ENCODE assay signal across 8 cellular contexts in the genomic region with DNA sequence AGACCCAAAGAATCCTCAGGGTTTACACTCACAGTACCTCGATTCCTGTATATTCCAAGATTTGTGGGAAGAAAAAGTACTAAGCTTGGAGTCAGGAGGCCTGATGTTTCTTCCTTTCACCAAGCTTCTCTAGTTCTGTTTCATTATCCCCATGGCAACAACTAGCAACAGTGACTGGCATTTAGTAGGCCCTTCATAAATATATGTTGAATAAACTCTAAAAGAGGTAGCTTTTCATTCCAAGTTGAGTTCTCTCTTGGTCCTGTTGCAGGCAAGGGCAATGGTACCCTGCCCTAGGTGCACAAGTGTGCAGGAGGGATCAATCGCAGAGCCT. TPM values are rescaled to one million over a fixed set of nuclear protein-coding genes. Genes with fewer than 3 reads are reported as not detected.
A peak's percentile ranks its signal among the peaks of the same experiment; 100 is the strongest.
DNase-seq lines count a peak whose midpoint lies in the region; ATAC-seq and TF ChIP-seq lines count a peak whose summit lies in the region.

No MANE protein-coding gene starts in this region.

- H3K27ac Mint-ChIP-seq in activated CD8-positive, alpha-beta memory T cell treated with anti-CD3 and anti-CD28 coated beads, Interleukin-2, amount 10 ng/mL, durations not matched to agents 7 days and 5 days: peak overlapping the region; percentile 95

- no peaks in the 10 kb centered on the region for H3K9me3 Mint-ChIP-seq in activated CD8-positive, alpha-beta memory T cell treated with anti-CD3 and anti-CD28 coated beads, Interleukin-2, amount 10 ng/mL, durations not matched to agents 7 days and 5 days (ENCODE audit: low read depth)

- H3K9me2 ChIP-seq in OCI-LY7 (ENCODE audit: insufficient read depth, low read length): no peaks in the 10 kb centered on the region

- DNase-seq in activated CD8-positive, alpha-beta memory T cell treated with anti-CD3 and anti-CD28 coated beads, Interleukin-2, amount 10 ng/mL, durations not matched to agents 7 days and 5 days: no peak
- no peak for DNase-seq in activated CD8-positive, alpha-beta memory T cell treated with anti-CD3 and anti-CD28 coated beads, Interleukin-2, amount 50 U/mL, for 48 hours
- DNase-seq in OCI-LY7 (ENCODE audit: low spot score) (no peak), dorsolateral prefrontal cortex (no peak)

- CTCF ChIA-PET in activated CD8-positive, alpha-beta memory T cell treated with anti-CD3 and anti-CD28 coated beads, Interleukin-2, amount 10 ng/mL, durations not matched to agents 7 days and 5 days (lab: Charles Lee): interaction anchor here (0.8 to 2.5 kb wide), 6 partner anchors 14 to 124 kb away, joined by 3 to 16 read pairs (median 6); partner anchors contain the start of genes ATP5MC1 and SNF8
- CTCF ChIA-PET in OCI-LY7 (lab: Charles Lee; ENCODE audit: unreplicated experiment): interaction anchor here (0.6 kb wide), 1 partner anchor 330 kb away, joined by 8 read pairs; no protein-coding TSS in a partner anchor

- ATAC-seq in activated CD8-positive, alpha-beta memory T cell treated with anti-CD3 and anti-CD28 coated beads, Interleukin-2, amount 10 ng/mL, durations not matched to agents 7 days and 5 days: no peak
- ATAC-seq in HG03095 (IDR thresholded peaks at IDR 0.05; ENCODE audit: unreplicated experiment): no peak
- no peak for ATAC-seq in GM21515 (IDR thresholded peaks at IDR 0.05; ENCODE audit: unreplicated experiment)
- ATAC-seq in GM18517 (IDR thresholded peaks at IDR 0.05; ENCODE audit: unreplicated experiment): no peak

- peak overlapping the region; percentile 99 for H3K4me3 ChIP-seq in OCI-LY7 (ENCODE audit: low read depth, low read length, poor library complexity, severe bottlenecking)
- H3K4me3 ChIP-seq in dorsolateral prefrontal cortex: peak overlapping the region; percentile 57 to 98 (median 81)
- peak overlapping the region; percentile 82 to 83 for H3K4me3 ChIP-seq in muscle layer of colon (ENCODE audit: low read depth in 1 of 2, low read length in 2 of 2)

- H3K27me3 ChIP-seq in dorsolateral prefrontal cortex: no peaks in the 10 kb centered on the region
- no peaks in the 10 kb centered on the region for H3K27me3 ChIP-seq in muscle layer of colon (ENCODE audit: control insufficient read depth in 1 of 2, insufficient read depth in 2 of 2, low read length in 2 of 2)

- intact Hi-C loops in OCI-LY7 (cut with micrococcal nuclease; ENCODE audit: unreplicated experiment): loop anchor here (1.0 to 2.0 kb wide), 2 partner anchors 15 to 91 kb away; partner anchors contain the start of gene ATP5MC1
- intact Hi-C loops in dorsolateral prefrontal cortex (cut with DNase I): loop anchor here (1.0 to 2.0 kb wide), 2 partner anchors 15 to 37 kb away; partner anchors contain the start of genes ATP5MC1 (in 2 of the 2) and SNF8 (in 1 of the 2)

- peaks cover 31% of the 10 kb centered on the region for H3K36me3 ChIP-seq in OCI-LY7 (ENCODE audit: insufficient read depth, low read length)
- peaks cover 22% of the 10 kb centered on the region for H3K36me3 ChIP-seq in muscle layer of colon (ENCODE audit: insufficient read depth, low read length)

- no peaks in the 10 kb centered on the region for H3K27me3 Mint-ChIP-seq in activated CD8-positive, alpha-beta memory T cell treated with anti-CD3 and anti-CD28 coated beads, Interleukin-2, amount 10 ng/mL, durations not matched to agents 7 days and 5 days

- peaks cover 28% of the 10 kb centered on the region for H3K36me3 Mint-ChIP-seq in activated CD8-positive, alpha-beta memory T cell treated with anti-CD3 and anti-CD28 coated beads, Interleukin-2, amount 10 ng/mL, durations not matched to agents 7 days and 5 days

- H3K79me2 ChIP-seq in OCI-LY7 (ENCODE audit: insufficient read depth, low read depth, low read length): peaks cover 49% of the 10 kb centered on the region

- peak overlapping the region; percentile 80 for H2AFZ ChIP-seq in OCI-LY7 (ENCODE audit: low read length)

- peaks cover 22% of the 10 kb centered on the region for H3K4me1 ChIP-seq in OCI-LY7 (ENCODE audit: insufficient read depth, low read length, poor library complexity, severe bottlenecking)
- H3K4me1 ChIP-seq in muscle layer of colon (ENCODE audit: insufficient read depth, low read length): peaks cover 34% of the 10 kb centered on the region

- peaks cover 42% of the 10 kb centered on the region for H3K4me1 Mint-ChIP-seq in activated CD8-positive, alpha-beta memory T cell treated with anti-CD3 and anti-CD28 coated beads, Interleukin-2, amount 10 ng/mL, durations not matched to agents 7 days and 5 days

- TF ChIP-seq CTCF in OCI-LY7 (conservative IDR thresholded peaks at IDR 0.05; ENCODE audit: low read length): no peak
- TF ChIP-seq CTCF in dorsolateral prefrontal cortex (IDR thresholded peaks at IDR 0.05 in 54 of 56, conservative IDR thresholded peaks at IDR 0.05 in 2 of 56; ENCODE audit: low read depth in 1 of 56, partially characterized antibody in 56 of 56): no peak

- no peaks in the 10 kb centered on the region for H3K9me3 ChIP-seq in OCI-LY7 (ENCODE audit: low read length)
- H3K9me3 ChIP-seq in muscle layer of colon (ENCODE audit: low read length): no peaks in the 10 kb centered on the region

- H3K4me2 ChIP-seq in OCI-LY7 (ENCODE audit: low read length): peak overlapping the region; percentile 97

- peaks cover 26% of the 10 kb centered on the region for H4K20me1 ChIP-seq in OCI-LY7 (ENCODE audit: insufficient read depth, low read length)

- H3K27ac ChIP-seq in OCI-LY7 (ENCODE audit: low read depth, low read length, poor library complexity, severe bottlenecking): peak overlapping the region; percentile 76
- peak overlapping the region; percentile 5 to 98 (median 91) for H3K27ac ChIP-seq in dorsolateral prefrontal cortex
- peak overlapping the region; percentile 95 for H3K27ac ChIP-seq in muscle layer of colon (ENCODE audit: low read depth, low read length)

- POLR2A ChIA-PET in OCI-LY7 (lab: Charles Lee): interaction anchor here (0.6 to 1.3 kb wide), 4 partner anchors 10 to 92 kb away, joined by 3 to 7 read pairs (median 4); partner anchors contain the start of gene ATP5MC1

- H3K9ac ChIP-seq in muscle layer of colon (ENCODE audit: low read length): peak overlapping the region; percentile 56

- TSS peak; percentile 92 for BruUV-seq in OCI-LY7 (replicated peaks; lab: Mats Ljungman, UMichigan)

- H3K4me3 Mint-ChIP-seq in activated CD8-positive, alpha-beta memory T cell treated with anti-CD3 and anti-CD28 coated beads, Interleukin-2, amount 10 ng/mL, durations not matched to agents 7 days and 5 days: peak overlapping the region; percentile 95

RNA-seq across cellular contexts. Expression of gene UBE2Z, which starts 0.5 kb away (rescaled TPM):
- total RNA-seq in activated CD8-positive, alpha-beta memory T cell treated with anti-CD3 and anti-CD28 coated beads, Interleukin-2, amount 10 ng/mL, durations not matched to agents 7 days and 5 days: 10 to 100 TPM; 73.7 to 90.6 TPM
- total RNA-seq in OCI-LY7 (2014; rRNA removed; shearing (Covaris generic)): 44.7 and 52.3 TPM in 2 replicates
- total RNA-seq in OCI-LY7 (2022): 81.1 and 81.2 TPM in 2 replicates
- total RNA-seq in dorsolateral prefrontal cortex: 100 to 1,000 TPM in 24 of 120 experiments, 10 to 100 TPM in 96; 65.4 to 132 (median 91.1) TPM

RNA-seq across cellular contexts. Expression of gene ATP5MC1, which starts 15.1 kb away (rescaled TPM):
- 100 to 1,000 TPM in 1 of 2 experiments, 10 to 100 TPM in 1; 78.2 to 103 TPM for total RNA-seq in activated CD8-positive, alpha-beta memory T cell treated with anti-CD3 and anti-CD28 coated beads, Interleukin-2, amount 10 ng/mL, durations not matched to agents 7 days and 5 days
- 97.4 and 120 TPM in 2 replicates for total RNA-seq in OCI-LY7 (2014; rRNA removed; shearing (Covaris generic))
- total RNA-seq in OCI-LY7 (2022) (96.4 and 135 TPM in 2 replicates), dorsolateral prefrontal cortex (100 to 1,000 TPM in 64 of 120 experiments, 10 to 100 TPM in 56; 47.9 to 139 (median 102) TPM)

RNA-seq across cellular contexts. Expression of gene SNF8, which starts 37.0 kb away (rescaled TPM):
- total RNA-seq in activated CD8-positive, alpha-beta memory T cell treated with anti-CD3 and anti-CD28 coated beads, Interleukin-2, amount 10 ng/mL, durations not matched to agents 7 days and 5 days: 100 to 1,000 TPM; 125 to 127 TPM
- 45.8 and 57.2 TPM in 2 replicates for total RNA-seq in OCI-LY7 (2014; rRNA removed; shearing (Covaris generic))
- total RNA-seq in OCI-LY7 (2022) (73.3 and 92.2 TPM in 2 replicates), dorsolateral prefrontal cortex (100 to 1,000 TPM in 1 of 120 experiments, 10 to 100 TPM in 119; 50.1 to 104 (median 70.5) TPM)
